Comparison of ENCODE assay signal across 1 cellular context in genomic region chr4:99946346-99947189, GRCh38.
TF ChIP-seq lines count a peak whose summit lies in the region.

Gene DNAJB14, minus strand, starts transcription at chr4:99946618. Its CDS starts 47 bp downstream, at chr4:99946571.

TF ChIP-seq in GM12878, 131 proteins besides CTCF, POLR2A, EP300 and RAD21 (continued from another document):
- TF ChIP-seq REST (IDR thresholded peaks at IDR 0.05; ENCODE audit: low read depth, low read length) (no peak), FOS (IDR thresholded peaks at IDR 0.05; ENCODE audit: borderline replicate concordance, extremely low read depth, insufficient read length) (no peak), POU2F2 (IDR thresholded peaks at IDR 0.05; ENCODE audit: borderline replicate concordance, low read depth, low read length) (0 out of 3 replicates have a peak, but pooled peaks have one; percentile 17), MLLT1 (IDR thresholded peaks at IDR 0.05) (no peak), E4F1 (IDR thresholded peaks at IDR 0.05; ENCODE audit: borderline replicate concordance, partially characterized antibody) (no peak), E2F4 (IDR thresholded peaks at IDR 0.05; ENCODE audit: low read depth, low read length) (no peak), ZNF274 (IDR thresholded peaks at IDR 0.05; ENCODE audit: insufficient read depth, insufficient read length) (no peak), CREB1 (IDR thresholded peaks at IDR 0.05; ENCODE audit: low read depth) (no peak), MYB (IDR thresholded peaks at IDR 0.05; ENCODE audit: borderline replicate concordance, low read depth, low read length) (no peak), ZBTB11 (CRISPR knock-in tag; IDR thresholded peaks at IDR 0.05) (peak; percentile 47; the same call in 1 of the 2 replicates), NFYA (IDR thresholded peaks at IDR 0.05; ENCODE audit: borderline replicate concordance, low read depth, low read length) (no peak), PBX3 (IDR thresholded peaks at IDR 0.05; ENCODE audit: insufficient replicate concordance, low read depth, low read length) (peak; percentile 10), NFXL1 (IDR thresholded peaks at IDR 0.05; ENCODE audit: borderline replicate concordance) (no peak), MYC (IDR thresholded peaks at IDR 0.05; ENCODE audit: insufficient read depth, insufficient read length, insufficient replicate concordance, low read length, severe bottlenecking) (no peak), EED (IDR thresholded peaks at IDR 0.05; ENCODE audit: low read depth) (no peak), NKRF (conservative IDR thresholded peaks at IDR 0.05) (peak; percentile 72), USF1 (IDR thresholded peaks at IDR 0.05; ENCODE audit: borderline replicate concordance, extremely low read length, insufficient read depth, low read depth, low read length) (no peak), RELB (IDR thresholded peaks at IDR 0.05; ENCODE audit: low read depth) (no peak), SMAD1 (IDR thresholded peaks at IDR 0.05; ENCODE audit: low read depth, partially characterized antibody) (no peak), CEBPB (IDR thresholded peaks at IDR 0.05; ENCODE audit: borderline replicate concordance in 1 of 2, low read depth in 2 of 2, low read length in 2 of 2) (no peak)
